In genomic region chr7:107150375-107151073, GRCh38 we compare ENCODE assay signal across 8 cellular contexts.
A peak's percentile ranks its signal among the peaks of the same experiment; 100 is the strongest.
DNase-seq lines count a peak whose midpoint lies in the region; ATAC-seq lines count a peak whose summit lies in the region.

No MANE protein-coding gene starts in this region.

- ATAC-seq in GM21367 (IDR thresholded peaks at IDR 0.05; ENCODE audit: unreplicated experiment) = no peak
- ATAC-seq in GM18868 (IDR thresholded peaks at IDR 0.05; ENCODE audit: unreplicated experiment) = no peak

- DNase-seq in DMS 273 (lab: John Stamatoyannopoulos, UW; ENCODE audit: unreplicated experiment) (peak; percentile 87), LoVo (ENCODE audit: low spot score) (peak; percentile 77), SHP77 treated with DMSO at 0.1 percent for 48 hours (lab: John Stamatoyannopoulos, UW) (peak; percentile 32), globus pallidus (ENCODE audit: low spot score) (peak; percentile 57), putamen (ENCODE audit: low spot score) (peak; percentile 40)
- peak; percentile 53 for DNase-seq in activated effector memory CD4-positive, alpha-beta T cell treated with Interleukin-2 at 50 U/mL for 16 hours

Comparison
In these comparisons a context has a peak if more than half of its experiments do, and no peak if none do; other contexts are left out.
1. DNase-seq: peak in every context shown above with its lines; median percentile 87 in DMS 273; 77 in LoVo; 57 in globus pallidus; 53 in activated effector memory CD4-positive, alpha-beta T cell treated with Interleukin-2 at 50 U/mL for 16 hours; 40 in putamen; 32 in SHP77 treated with DMSO at 0.1 percent for 48 hours.